Comparison of ENCODE assay signal across 8 cellular contexts in the genomic region with DNA sequence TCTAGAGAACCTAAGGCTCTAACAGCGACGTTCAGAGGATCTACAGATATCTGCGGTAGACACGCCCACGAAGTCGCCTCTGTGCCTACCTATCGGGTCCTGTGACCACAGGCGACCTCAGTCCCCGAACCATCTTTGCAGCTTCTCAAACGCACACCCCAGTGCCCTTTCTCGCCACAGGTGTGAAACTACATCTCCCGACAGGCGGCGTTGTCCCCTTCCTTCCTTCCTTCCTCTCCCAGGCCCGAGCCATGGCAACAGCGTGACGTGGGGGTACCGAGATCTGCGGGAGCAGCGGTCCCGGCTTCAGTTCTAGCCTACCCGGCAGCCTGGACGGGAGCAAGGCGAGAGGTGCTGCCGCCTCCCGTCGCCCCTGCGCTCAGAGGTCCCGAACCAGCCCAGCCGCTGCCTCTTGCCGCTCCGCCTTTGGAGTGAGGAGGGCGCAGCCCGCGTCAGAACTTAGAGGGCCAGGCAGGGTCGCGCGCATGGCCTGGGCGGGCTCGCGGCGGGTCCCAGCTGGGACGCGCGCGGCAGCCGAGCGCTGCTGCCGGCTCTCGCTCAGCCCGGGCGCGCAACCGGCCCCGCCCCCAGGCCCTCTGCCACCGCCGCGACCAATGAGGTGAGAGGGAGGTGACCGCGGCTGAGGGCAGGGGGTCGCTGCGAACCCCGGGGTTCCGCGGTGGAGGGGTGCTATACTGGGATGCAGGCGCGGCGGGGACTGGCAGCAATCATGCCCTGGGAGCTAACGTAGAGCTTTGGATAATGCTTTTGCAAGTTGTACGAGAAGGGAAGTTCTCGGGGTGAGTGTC. TPM values are rescaled to one million over a fixed set of nuclear protein-coding genes. Genes with fewer than 3 reads are reported as not detected.
DNase-seq lines count a peak whose midpoint lies in the region; ATAC-seq and TF ChIP-seq lines count a peak whose summit lies in the region.

Gene COQ10A, plus strand, starts transcription at position 309 of the 809 bp plus-strand sequence. Its CDS starts 177 bp downstream, at position 486.

- no peak within 1 kb of the TSS; the same call in 1 of the 2 replicates for H2BK20ac ChIP-seq in IMR-90 (ENCODE audit: low read depth, low read length)

- peaks cover 11% of the 10 kb centered on the region for H3K36me3 ChIP-seq in IMR-90 (ENCODE audit: control insufficient read depth, insufficient read depth, low read length)

- BruUV-seq in IMR-90 (replicated peaks; lab: Mats Ljungman, UMichigan), result no TSS peak

- POLR2A ChIA-PET in IMR-90 (lab: Charles Lee; ENCODE audit: unreplicated experiment), result no interaction called here

- intact Hi-C loops in IMR-90 (cut with micrococcal nuclease), result loop anchor here (2.0 kb wide), 1 partner anchor 198 kb away; no protein-coding TSS in a partner anchor

- peaks cover 10% of the 10 kb centered on the region for H3K4me1 ChIP-seq in IMR-90 (ENCODE audit: control insufficient read depth, insufficient read depth, low read length)

- no peak; the same call in 1 of the 2 replicates for TF ChIP-seq RAD21 in IMR-90 (IDR thresholded peaks at IDR 0.05; ENCODE audit: low read length)

- in situ Hi-C loops in IMR-90 (cut with MboI; ENCODE audit: low sequenced_read_pairs), result no loop called here

- H2BK120ac ChIP-seq in IMR-90 (ENCODE audit: low read depth, low read length), result peak within 1 kb of the TSS; percentile 73

- CTCF ChIA-PET in IMR-90 (lab: Yijun Ruan, JAX), result interaction anchor here (0.6 to 1.4 kb wide), 2 partner anchors 33 to 45 kb away, joined by 3 to 4 read pairs; partner anchors contain the start of gene RNF41

- peak within 1 kb of the TSS; percentile 86; the same call in 1 of the 2 replicates for H3K23ac ChIP-seq in IMR-90 (ENCODE audit: low read depth, low read length)

- peak within 1 kb of the TSS; percentile 78 for H2BK5ac ChIP-seq in IMR-90 (ENCODE audit: low read depth, low read length, poor library complexity, severe bottlenecking)

- WGBS in IMR-90 (ENCODE audit: extremely low coverage in 2 of 2, insufficient read length in 1 of 2), 2 experiments, result 1% methylated on average over 17 of the region's 71 CpGs; no CpG with 5 or more reads in 1 of the 2 experiments

- no peaks in the 10 kb centered on the region for H4K20me1 ChIP-seq in IMR-90 (ENCODE audit: insufficient read depth, low read length)

- H3K9ac ChIP-seq in IMR-90 (ENCODE audit: low read depth, low read length), result peak within 1 kb of the TSS; percentile 73

- H3K79me1 ChIP-seq in IMR-90 (ENCODE audit: low read depth in 1 of 2, low read length in 2 of 2), result peaks cover 0 to 21% of the 10 kb centered on the region in 2 experiments; a peak in 2 of 4 replicates

- peak within 1 kb of the TSS; percentile 29 for H4K5ac ChIP-seq in IMR-90 (ENCODE audit: low read depth, low read length)

- H3K14ac ChIP-seq in IMR-90 (replicated peaks; ENCODE audit: low read depth, low read length), result peak within 1 kb of the TSS; percentile 82

- peak within 1 kb of the TSS; percentile 62 for H2AK5ac ChIP-seq in IMR-90 (ENCODE audit: low read depth, low read length)

- H3K18ac ChIP-seq in IMR-90 (ENCODE audit: low read depth, low read length), result no peak within 1 kb of the TSS; the same call in 1 of the 2 replicates

- DNase-seq in DMS153 (lab: John Stamatoyannopoulos, UW) (peak; percentile 75), IMR-90 (peak; percentile 82), OCI-M1 (lab: John Stamatoyannopoulos, UW) (peak; percentile 93), activated T-cell treated with anti-CD3 and anti-CD28 coated beads for 48 hours (ENCODE audit: low read depth) (peak; percentile 82), epithelial cell of proximal tubule (ENCODE audit: low read depth) (no peak), mucosa of gallbladder (ENCODE audit: low spot score) (peak; percentile 91)
- peak; percentile 72 to 77 for DNase-seq in stimulated activated CD8-positive, alpha-beta memory T cell treated with anti-CD3 and anti-CD28 coated beads, Interleukin-4, amount 100 ng/mL, for 4 hours (ENCODE audit: low read depth in 2 of 2, low spot score in 1 of 2)

- H4K91ac ChIP-seq in IMR-90 (ENCODE audit: insufficient read depth, low read depth, low read length), result peak within 1 kb of the TSS; percentile 92

- H3K27ac ChIP-seq in IMR-90 (ENCODE audit: insufficient read depth, low read length), result peak within 1 kb of the TSS; percentile 78

- H4K8ac ChIP-seq in IMR-90 (ENCODE audit: low read depth in 2 of 2, low read length in 2 of 2), result peak within 1 kb of the TSS; percentile 33 to 83

- peak within 1 kb of the TSS; percentile 100 for H2AFZ ChIP-seq in IMR-90 (replicated peaks; ENCODE audit: low read length, poor library complexity)

- dilution Hi-C loops in IMR-90 (cut with HindIII; ENCODE audit: low sequenced_read_pairs, unreplicated experiment), result no loop called here

- peak within 1 kb of the TSS; percentile 83 for H3K4me2 ChIP-seq in IMR-90 (ENCODE audit: low read depth, low read length)

- ATAC-seq in GM21526 (IDR thresholded peaks at IDR 0.05; ENCODE audit: low FRiP score, unreplicated experiment) (peak; percentile 84), IMR-90 (ENCODE audit: low read depth) (peak; percentile 96)

- peak within 1 kb of the TSS; percentile 93; the same call in 2 of the 3 replicates for H2BK15ac ChIP-seq in IMR-90 (ENCODE audit: low read depth, low read length)

- peak within 1 kb of the TSS; percentile 77 for H3K4ac ChIP-seq in IMR-90 (ENCODE audit: low read depth, low read length)

- no peaks in the 10 kb centered on the region for H3K27me3 ChIP-seq in IMR-90 (ENCODE audit: control insufficient read depth, insufficient read depth, low read length)

- peak; percentile 87 for TF ChIP-seq POLR2A in IMR-90 (IDR thresholded peaks at IDR 0.05; ENCODE audit: low read depth, low read length)

- TF ChIP-seq CTCF in IMR-90 (conservative IDR thresholded peaks at IDR 0.05; ENCODE audit: low read depth, low read length) (peak; percentile 59), epithelial cell of proximal tubule (conservative IDR thresholded peaks at IDR 0.05; ENCODE audit: low read depth, low read length) (peak; percentile 71)

- peak within 1 kb of the TSS; percentile 96 for H2AK9ac ChIP-seq in IMR-90 (replicated peaks; ENCODE audit: low read depth, low read length, poor library complexity)

- no peaks in the 10 kb centered on the region for H3K9me3 ChIP-seq in IMR-90 (ENCODE audit: control insufficient read depth, insufficient read depth, low read length)

- H3K56ac ChIP-seq in IMR-90 (ENCODE audit: extremely low read depth, insufficient read depth, low read length), result peak within 1 kb of the TSS; percentile 71; the same call in 1 of the 2 replicates

- peaks cover 9% of the 10 kb centered on the region; the same call in 1 of the 2 replicates for H3K9me1 ChIP-seq in IMR-90 (ENCODE audit: insufficient read depth, low read length)

- H3K4me3 ChIP-seq in IMR-90 (ENCODE audit: insufficient read depth, low read depth, low read length) (peak within 1 kb of the TSS; percentile 61), epithelial cell of proximal tubule (ENCODE audit: low read depth, low read length) (peak within 1 kb of the TSS; percentile 75)

TF ChIP-seq in IMR-90, 13 proteins besides CTCF, POLR2A, EP300 and RAD21:
- TF ChIP-seq MXI1 (IDR thresholded peaks at IDR 0.05; ENCODE audit: borderline replicate concordance, low read depth, low read length) (peak; percentile 60; the same call in 1 of the 2 replicates), CHD1 (IDR thresholded peaks at IDR 0.05; ENCODE audit: low read depth, low read length) (no peak), NFE2L2 (IDR thresholded peaks at IDR 0.05; ENCODE audit: low read depth, low read length) (no peak), CEBPB (IDR thresholded peaks at IDR 0.05; ENCODE audit: low read depth, low read length) (no peak), RFX5 (IDR thresholded peaks at IDR 0.05; ENCODE audit: low read depth, low read length) (peak; percentile 70), MAFK (IDR thresholded peaks at IDR 0.05; ENCODE audit: low read depth, low read length) (no peak), FOS (IDR thresholded peaks at IDR 0.05; ENCODE audit: low read depth, low read length) (no peak), SMC3 (IDR thresholded peaks at IDR 0.05; ENCODE audit: low read depth, low read length) (0 out of 2 replicates have a peak, but pooled peaks have one; percentile 14), BHLHE40 (IDR thresholded peaks at IDR 0.05; ENCODE audit: low read depth, low read length) (no peak), USF2 (IDR thresholded peaks at IDR 0.05; ENCODE audit: low read depth, low read length) (no peak), MAZ (IDR thresholded peaks at IDR 0.05; ENCODE audit: borderline replicate concordance, low read depth, low read length) (no peak), RCOR1 (IDR thresholded peaks at IDR 0.05; ENCODE audit: insufficient replicate concordance, low read length) (no peak)
- TF ChIP-seq, protein P1, sequence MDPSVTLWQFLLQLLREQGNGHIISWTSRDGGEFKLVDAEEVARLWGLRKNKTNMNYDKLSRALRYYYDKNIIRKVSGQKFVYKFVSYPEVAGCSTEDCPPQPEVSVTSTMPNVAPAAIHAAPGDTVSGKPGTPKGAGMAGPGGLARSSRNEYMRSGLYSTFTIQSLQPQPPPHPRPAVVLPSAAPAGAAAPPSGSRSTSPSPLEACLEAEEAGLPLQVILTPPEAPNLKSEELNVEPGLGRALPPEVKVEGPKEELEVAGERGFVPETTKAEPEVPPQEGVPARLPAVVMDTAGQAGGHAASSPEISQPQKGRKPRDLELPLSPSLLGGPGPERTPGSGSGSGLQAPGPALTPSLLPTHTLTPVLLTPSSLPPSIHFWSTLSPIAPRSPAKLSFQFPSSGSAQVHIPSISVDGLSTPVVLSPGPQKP (IDR thresholded peaks at IDR 0.05; ENCODE audit: borderline replicate concordance, low read depth, low read length), result no peak

RNA-seq across cellular contexts. Expression of gene COQ10A, which starts in this region (rescaled TPM):
- 4.7 TPM in 2 replicates for total RNA-seq in IMR-90 (2012; rRNA removed)
- 10.2 and 10.8 TPM in 2 replicates for polyA plus RNA-seq in IMR-90 (2012; rRNA removed)
- 4.8 and 6.9 TPM in 2 replicates for polyA plus RNA-seq in IMR-90 (2012; cell fraction: cytosol; rRNA removed)
- 45.7 and 51.7 TPM in 2 replicates for polyA plus RNA-seq in IMR-90 (2012; cell fraction: nucleus; rRNA removed; ENCODE audit: low replicate concordance)
- total RNA-seq in epithelial cell of proximal tubule, result 10.9 and 18.8 TPM in 2 replicates
- 10.7 TPM for total RNA-seq in mucosa of gallbladder
